Comparison of ENCODE assay signal across 1 cellular context in genomic region chrX:26649534-26649933, GRCh38.
TF ChIP-seq lines count a peak whose summit lies in the region.

No MANE protein-coding gene starts in this region.

TF ChIP-seq in IMR-90, 13 proteins besides CTCF, POLR2A, EP300 and RAD21 (continued from another document):
- TF ChIP-seq, protein P1, sequence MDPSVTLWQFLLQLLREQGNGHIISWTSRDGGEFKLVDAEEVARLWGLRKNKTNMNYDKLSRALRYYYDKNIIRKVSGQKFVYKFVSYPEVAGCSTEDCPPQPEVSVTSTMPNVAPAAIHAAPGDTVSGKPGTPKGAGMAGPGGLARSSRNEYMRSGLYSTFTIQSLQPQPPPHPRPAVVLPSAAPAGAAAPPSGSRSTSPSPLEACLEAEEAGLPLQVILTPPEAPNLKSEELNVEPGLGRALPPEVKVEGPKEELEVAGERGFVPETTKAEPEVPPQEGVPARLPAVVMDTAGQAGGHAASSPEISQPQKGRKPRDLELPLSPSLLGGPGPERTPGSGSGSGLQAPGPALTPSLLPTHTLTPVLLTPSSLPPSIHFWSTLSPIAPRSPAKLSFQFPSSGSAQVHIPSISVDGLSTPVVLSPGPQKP (IDR thresholded peaks at IDR 0.05; ENCODE audit: borderline replicate concordance, low read depth, low read length), result no peak
- TF ChIP-seq BHLHE40 (IDR thresholded peaks at IDR 0.05; ENCODE audit: low read depth, low read length), result no peak
- TF ChIP-seq RFX5 (IDR thresholded peaks at IDR 0.05; ENCODE audit: low read depth, low read length), result no peak
- no peak for TF ChIP-seq SMC3 (IDR thresholded peaks at IDR 0.05; ENCODE audit: low read depth, low read length)
